In genomic region chr7:102236592-102237287, GRCh38 we compare ENCODE assay signal across 8 cellular contexts. TPM values are rescaled to one million over a fixed set of nuclear protein-coding genes. Genes with fewer than 3 reads are reported as not detected.
DNase-seq lines count a peak whose midpoint lies in the region; ATAC-seq and TF ChIP-seq lines count a peak whose summit lies in the region.

No MANE protein-coding gene starts in this region.

- H3K27ac ChIP-seq in SK-N-MC (no peak overlapping the region), ascending aorta (no peak overlapping the region), right atrium auricular region (no peak overlapping the region), gastrocnemius medialis (no peak overlapping the region)

- H3K36me3 ChIP-seq in MG63 (no peaks in the 10 kb centered on the region), SK-N-MC (ENCODE audit: insufficient read depth, low read length) (no peaks in the 10 kb centered on the region), ascending aorta (peaks cover 33 to 54% of the 10 kb centered on the region in 2 donors), right atrium auricular region (peaks cover 45% of the 10 kb centered on the region), gastrocnemius medialis (peaks cover 0 to 29% of the 10 kb centered on the region in 2 donors)

- DNase-seq in ELR (ENCODE audit: low read depth) (peak; percentile 75), MG63 (peak; percentile 18), SK-N-MC (ENCODE audit: low read depth, low spot score) (peak; percentile 44), ascending aorta (ENCODE audit: low spot score in 2 of 2) (peak in 1 of 2 donors; percentile 77), right atrium auricular region (ENCODE audit: low spot score) (peak; percentile 73), gastrocnemius medialis (peak; percentile 26 to 52), NCI-H187 treated with DMSO at 0.1 percent for 48 hours (lab: John Stamatoyannopoulos, UW) (no peak)

- ATAC-seq in gastrocnemius medialis (peak; percentile 71 to 93), GM21526 (IDR thresholded peaks at IDR 0.05; ENCODE audit: low FRiP score, unreplicated experiment) (no peak)

- TF ChIP-seq POLR2A in gastrocnemius medialis (IDR thresholded peaks at IDR 0.05), result no peak

- H3K4me1 ChIP-seq in ascending aorta (no peaks in the 10 kb centered on the region), right atrium auricular region (no peaks in the 10 kb centered on the region), gastrocnemius medialis (peaks cover 0 to 3% of the 10 kb centered on the region in 2 donors)

- no peaks in the 10 kb centered on the region for H3K9me3 ChIP-seq in MG63
- H3K9me3 ChIP-seq in SK-N-MC (ENCODE audit: low read depth, low read length), result no peaks in the 10 kb centered on the region
- H3K9me3 ChIP-seq in ascending aorta, result no peaks in the 10 kb centered on the region
- H3K9me3 ChIP-seq in right atrium auricular region, result no peaks in the 10 kb centered on the region
- H3K9me3 ChIP-seq in gastrocnemius medialis, result no peaks in the 10 kb centered on the region

- in situ Hi-C loops in gastrocnemius medialis (cut with MboI; ENCODE audit: low sequenced_read_pairs in 4 of 4), result loop anchor here (25.0 kb wide), 3 partner anchors 399 to 549 kb away; partner anchors contain the start of gene CUX1 (in 2 of the 4)

- H3K4me3 ChIP-seq in MG63 (no peak overlapping the region), SK-N-MC (no peak overlapping the region), ascending aorta (no peak overlapping the region), right atrium auricular region (no peak overlapping the region), gastrocnemius medialis (no peak overlapping the region)

- TF ChIP-seq CTCF in ascending aorta (IDR thresholded peaks at IDR 0.05), result peak; percentile 65 to 83 (median 68)
- peak; percentile 52 to 87 for TF ChIP-seq CTCF in right atrium auricular region (IDR thresholded peaks at IDR 0.05)
- TF ChIP-seq CTCF in gastrocnemius medialis (IDR thresholded peaks at IDR 0.05 in 4 of 5, conservative IDR thresholded peaks at IDR 0.05 in 1 of 5), result peak; percentile 77 to 83 (median 81)

- H3K9ac ChIP-seq in SK-N-MC (ENCODE audit: insufficient read length), result no peak overlapping the region

- intact Hi-C loops in ascending aorta (cut with DNase I) (loop anchor here (1.0 to 2.0 kb wide), 4 partner anchors 422 to 694 kb away; no protein-coding TSS in a partner anchor), gastrocnemius medialis (cut with DNase I; ENCODE audit: low total_unique reads) (loop anchor here (1.0 to 10.0 kb wide), 5 partner anchors 122 to 632 kb away; no protein-coding TSS in a partner anchor)

- H3K27me3 ChIP-seq in MG63 (no peaks in the 10 kb centered on the region), ascending aorta (no peaks in the 10 kb centered on the region), right atrium auricular region (no peaks in the 10 kb centered on the region), gastrocnemius medialis (no peaks in the 10 kb centered on the region)

RNA-seq across cellular contexts. Expression of gene SH2B2, which starts 49.9 kb away (rescaled TPM):
- 0.40 and 1.3 TPM in 2 replicates for total RNA-seq in MG63 (2014; rRNA removed; shearing (Covaris generic); ENCODE audit: low replicate concordance)
- 4.2 TPM for total RNA-seq in ascending aorta
- 1 to 10 TPM; 1.3 to 2.6 TPM for total RNA-seq in right atrium auricular region
- total RNA-seq in gastrocnemius medialis, result 10 to 100 TPM; 32.7 to 62.0 (median 43.5) TPM
